In the genomic region with DNA sequence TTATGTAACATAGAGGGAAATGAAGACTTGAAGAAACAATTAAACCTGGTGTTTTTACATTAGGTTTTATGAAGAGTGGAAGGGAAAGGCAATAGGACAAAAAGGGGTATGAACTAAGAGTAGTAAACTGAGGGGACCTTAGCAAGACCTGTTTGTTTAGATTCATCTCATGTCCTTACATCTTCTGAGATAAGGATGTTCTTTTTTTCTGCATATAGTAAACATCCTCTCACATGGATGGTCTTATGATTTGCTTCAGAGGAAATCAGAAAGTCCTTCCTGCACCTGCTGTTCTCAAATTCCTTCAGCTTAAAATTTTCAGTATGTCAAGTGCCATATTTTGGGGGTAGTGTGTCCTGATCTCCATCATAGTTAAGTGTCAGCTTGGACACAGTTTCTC, we compare ENCODE assay signal across 21 cellular contexts.
A peak's percentile ranks its signal among the peaks of the same experiment; 100 is the strongest.
DNase-seq lines count a peak whose midpoint lies in the region; ATAC-seq and TF ChIP-seq lines count a peak whose summit lies in the region.
"Had no signal": no experiment of that assay in that cellular context is flagged by ENCODE, and none has a peak within 500 bp of the region (broad histone marks: within the 10 kb centered on the region; RNA-seq: fewer than 3 reads in every experiment).

No MANE protein-coding gene starts in this region.

- H3K4me3 ChIP-seq in DND-41 (ENCODE audit: low read depth in 1 of 2, low read length in 2 of 2) = no peak overlapping the region
- H3K4me3 ChIP-seq: GM12878 had no signal

- POLR2A ChIA-PET in CD4-positive, alpha-beta T cell (lab: Charles Lee) = no interaction called here
- POLR2A ChIA-PET in naive thymus-derived CD8-positive, alpha-beta T cell (lab: Charles Lee) = no interaction called here

- CTCF ChIA-PET in CD4-positive, alpha-beta T cell (lab: Charles Lee) = no interaction called here

- H3K9ac ChIP-seq in DND-41 (ENCODE audit: low read depth, low read length) = no peak overlapping the region

- no peak overlapping the region for H2AFZ ChIP-seq in DND-41 (ENCODE audit: low read depth, low read length)

- peak overlapping the region; percentile 78 for H3K27ac Mint-ChIP-seq in CD4-positive, alpha-beta T cell
- peak overlapping the region; percentile 65 for H3K27ac Mint-ChIP-seq in activated naive CD8-positive, alpha-beta T cell treated with anti-CD3 and anti-CD28 coated beads for 36 hours
- peak overlapping the region in 8 of 10 donors; percentile 33 to 92 (median 82) for H3K27ac Mint-ChIP-seq in naive thymus-derived CD8-positive, alpha-beta T cell

- no peak for DNase-seq in CD4-positive, alpha-beta T cell
- DNase-seq in DND-41 (no peak), kidney tubule cell (ENCODE audit: low spot score) (no peak), posterior cingulate gyrus (no peak)
- no peak for DNase-seq in activated naive CD8-positive, alpha-beta T cell treated with anti-CD3 and anti-CD28 coated beads for 36 hours
- peak in 1 of 10 donors; percentile 32 for DNase-seq in naive thymus-derived CD8-positive, alpha-beta T cell
- DNase-seq: ACHN; Caco-2; DMS153; EL; GOT3; MM.1S; NCI-H1092 treated with DMSO at 0.1 percent for 48 hours; NCI-H2081 treated with DMSO at 0.1 percent for 48 hours; NCI-H446 treated with DMSO at 0.1 percent for 48 hours; NK-92 treated with Interleukin-12 subunit alpha and Interleukin-12 subunit beta, amount 100 ng/mL, for 24 hours; Right ventricle myocardium superior had no signal

- no peak overlapping the region for H3K27ac ChIP-seq in CD4-positive, alpha-beta T cell (ENCODE audit: low read depth, low read length)
- peak overlapping the region; percentile 75 for H3K27ac ChIP-seq in DND-41 (ENCODE audit: low read length)
- H3K27ac ChIP-seq: C4-2B had no signal

- H3K27me3 ChIP-seq in CD4-positive, alpha-beta T cell (ENCODE audit: control insufficient read depth, insufficient read depth, low read length) = no peaks in the 10 kb centered on the region
- H3K27me3 ChIP-seq in DND-41 (ENCODE audit: insufficient read depth, low read length, poor library complexity) = no peaks in the 10 kb centered on the region

- peaks cover 51% of the 10 kb centered on the region for H3K4me1 Mint-ChIP-seq in CD4-positive, alpha-beta T cell (ENCODE audit: low read depth)
- peaks cover 37% of the 10 kb centered on the region for H3K4me1 Mint-ChIP-seq in activated naive CD8-positive, alpha-beta T cell treated with anti-CD3 and anti-CD28 coated beads for 36 hours
- H3K4me1 Mint-ChIP-seq in naive thymus-derived CD8-positive, alpha-beta T cell = peaks cover 15 to 61% (median 37%) of the 10 kb centered on the region in 4 donors

- H3K4me3 Mint-ChIP-seq in CD4-positive, alpha-beta T cell = no peak overlapping the region
- no peak overlapping the region for H3K4me3 Mint-ChIP-seq in activated naive CD8-positive, alpha-beta T cell treated with anti-CD3 and anti-CD28 coated beads for 36 hours
- H3K4me3 Mint-ChIP-seq in naive thymus-derived CD8-positive, alpha-beta T cell = peak overlapping the region in 4 of 10 donors; percentile 5 to 60 (median 14)

- no peaks in the 10 kb centered on the region for H3K27me3 Mint-ChIP-seq in CD4-positive, alpha-beta T cell
- H3K27me3 Mint-ChIP-seq in activated naive CD8-positive, alpha-beta T cell treated with anti-CD3 and anti-CD28 coated beads for 36 hours = no peaks in the 10 kb centered on the region
- no peaks in the 10 kb centered on the region for H3K27me3 Mint-ChIP-seq in naive thymus-derived CD8-positive, alpha-beta T cell

- H3K36me3 ChIP-seq in DND-41 (ENCODE audit: insufficient read depth, low read length) = no peaks in the 10 kb centered on the region

- H3K9me3 Mint-ChIP-seq in CD4-positive, alpha-beta T cell = no peaks in the 10 kb centered on the region
- peaks cover 3% of the 10 kb centered on the region for H3K9me3 Mint-ChIP-seq in activated naive CD8-positive, alpha-beta T cell treated with anti-CD3 and anti-CD28 coated beads for 36 hours
- no peaks in the 10 kb centered on the region for H3K9me3 Mint-ChIP-seq in naive thymus-derived CD8-positive, alpha-beta T cell

- H3K36me3 Mint-ChIP-seq in CD4-positive, alpha-beta T cell (ENCODE audit: low read depth) = peaks cover under 1% of the 10 kb centered on the region
- peaks cover 24% of the 10 kb centered on the region for H3K36me3 Mint-ChIP-seq in activated naive CD8-positive, alpha-beta T cell treated with anti-CD3 and anti-CD28 coated beads for 36 hours
- peaks cover 0 to 5% (median 5%) of the 10 kb centered on the region in 3 donors for H3K36me3 Mint-ChIP-seq in naive thymus-derived CD8-positive, alpha-beta T cell

- no peaks in the 10 kb centered on the region for H3K9me3 ChIP-seq in CD4-positive, alpha-beta T cell (ENCODE audit: control insufficient read depth, low read length)
- no peaks in the 10 kb centered on the region for H3K9me3 ChIP-seq in DND-41 (ENCODE audit: insufficient read depth, low read length, severe bottlenecking)
- H3K9me3 ChIP-seq: Caco-2 had no signal

- H3K79me2 ChIP-seq in DND-41 (ENCODE audit: insufficient read depth, low read length) = no peaks in the 10 kb centered on the region

- no peak for TF ChIP-seq CTCF in CD4-positive, alpha-beta T cell (IDR thresholded peaks at IDR 0.05)
- no peak for TF ChIP-seq CTCF in DND-41 (IDR thresholded peaks at IDR 0.05; ENCODE audit: borderline replicate concordance, extremely low read depth, low read length, poor library complexity, severe bottlenecking)

- no peaks in the 10 kb centered on the region for H4K20me1 ChIP-seq in DND-41 (ENCODE audit: insufficient read depth, low read length)

- ATAC-seq in CD4-positive, alpha-beta T cell (ENCODE audit: poor library complexity) = no peak
- ATAC-seq in DND-41 (ENCODE audit: insufficient read depth, low read depth) (peak; percentile 33; the same call in 1 of the 3 replicates), GM18873 (IDR thresholded peaks at IDR 0.05; ENCODE audit: low FRiP score, unreplicated experiment) (no peak), HG03342 (IDR thresholded peaks at IDR 0.05; ENCODE audit: unreplicated experiment) (no peak)
- ATAC-seq in naive thymus-derived CD8-positive, alpha-beta T cell = no peak
- ATAC-seq: GM12878 had no signal

- no peak overlapping the region for H3K4me2 ChIP-seq in DND-41 (ENCODE audit: insufficient read depth, low read length)

- H3K4me1 ChIP-seq in DND-41 (ENCODE audit: insufficient read depth, low read length) = peaks cover 34% of the 10 kb centered on the region
- H3K4me1 ChIP-seq: Caco-2 had no signal

- intact Hi-C loops in CD4-positive, alpha-beta T cell (cut with DNase I, micrococcal nuclease) = no loop called here
- intact Hi-C loops in posterior cingulate gyrus (cut with DNase I) = no loop called here
